ENCODE assay signal across 8 cellular contexts in the genomic region with DNA sequence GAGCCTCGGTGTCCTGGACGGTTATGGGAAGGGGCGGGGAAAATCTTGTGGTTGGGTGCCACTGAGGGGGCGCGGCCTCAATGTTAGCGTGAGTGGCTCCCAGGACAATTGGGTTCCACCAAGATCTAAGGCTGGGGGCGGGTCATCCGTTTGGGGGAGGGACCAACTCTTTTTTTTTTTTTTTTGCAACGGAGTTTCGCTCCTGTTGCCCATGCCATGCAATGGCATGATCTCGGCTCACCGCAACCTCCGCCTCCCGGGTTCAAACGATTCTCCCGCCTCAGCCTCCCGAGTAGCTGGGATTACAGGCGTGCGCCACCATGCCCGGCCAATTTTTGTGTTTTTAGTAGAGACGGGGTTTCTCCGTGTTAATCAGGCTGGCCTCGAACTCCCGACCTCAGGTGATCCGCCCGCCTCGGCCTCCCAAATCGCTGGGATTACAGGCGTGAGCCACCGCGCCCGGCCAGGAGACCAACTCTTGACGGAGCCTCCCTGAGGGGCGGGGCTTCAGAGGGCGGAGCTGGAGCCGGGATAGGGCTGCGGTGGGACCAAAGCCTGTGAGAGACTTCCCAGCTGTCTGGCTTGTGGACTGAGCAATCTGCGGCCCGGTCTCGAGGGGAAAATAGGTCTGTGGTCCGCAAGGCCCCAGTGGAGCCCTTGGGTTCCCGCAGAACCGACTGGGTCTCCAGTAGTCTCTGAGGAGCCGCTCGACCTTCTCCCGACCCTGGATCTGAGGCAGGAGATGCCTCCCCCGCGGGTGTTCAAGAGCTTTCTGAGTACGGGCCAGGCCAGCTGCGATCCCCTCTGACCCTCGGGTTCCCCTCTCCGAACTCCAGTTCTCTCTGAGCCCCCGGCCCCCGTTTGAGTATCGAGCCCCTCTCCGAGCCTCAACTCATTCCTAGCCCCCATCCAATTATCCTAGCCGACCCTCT. TPM values are rescaled to one million over a fixed set of nuclear protein-coding genes. Genes with fewer than 3 reads are reported as not detected.
DNase-seq lines count a peak whose midpoint lies in the region; ATAC-seq, FAIRE-seq and TF ChIP-seq lines count a peak whose summit lies in the region.

No MANE protein-coding gene starts in this region.

- intact Hi-C loops in OCI-LY7 (cut with micrococcal nuclease; ENCODE audit: unreplicated experiment), result loop anchor here (1.0 to 10.0 kb wide), 5 partner anchors 48 to 1932 kb away; a partner anchor contains a TSS

- H3K9me3 Mint-ChIP-seq in neural progenitor cell, result no peaks in the 10 kb centered on the region

- H3K36me3 ChIP-seq in OCI-LY7 (ENCODE audit: insufficient read depth, low read length) (peaks cover 18% of the 10 kb centered on the region; the same call in 1 of the 2 replicates), gastroesophageal sphincter (peaks cover 0 to 10% of the 10 kb centered on the region in 2 donors), neural progenitor cell (no peaks in the 10 kb centered on the region), urinary bladder (ENCODE audit: insufficient read depth) (no peaks in the 10 kb centered on the region)

- H3K4me3 ChIP-seq in OCI-LY7 (ENCODE audit: low read depth, low read length, poor library complexity, severe bottlenecking) (peak overlapping the region; percentile 73), gastroesophageal sphincter (peak overlapping the region; percentile 34 to 70), neural progenitor cell (peak overlapping the region; percentile 46), urinary bladder (ENCODE audit: low read depth, low read length) (peak overlapping the region; percentile 21)

- peaks cover 63% of the 10 kb centered on the region for H3K4me1 ChIP-seq in OCI-LY7 (ENCODE audit: insufficient read depth, low read length, poor library complexity, severe bottlenecking)
- peaks cover 0 to 45% (median 22%) of the 10 kb centered on the region in 3 donors for H3K4me1 ChIP-seq in gastroesophageal sphincter
- H3K4me1 ChIP-seq in neural progenitor cell, result peaks cover 14% of the 10 kb centered on the region
- H3K4me1 ChIP-seq in urinary bladder (ENCODE audit: insufficient read depth), result no peaks in the 10 kb centered on the region

- H3K27me3 Mint-ChIP-seq in neural progenitor cell (ENCODE audit: insufficient read depth, low read depth), result peaks cover 11% of the 10 kb centered on the region

- H3K4me1 Mint-ChIP-seq in neural progenitor cell, result peaks cover 22% of the 10 kb centered on the region

- peaks cover 15% of the 10 kb centered on the region; the same call in 1 of the 2 replicates for H3K79me2 ChIP-seq in OCI-LY7 (ENCODE audit: insufficient read depth, low read depth, low read length)
- no peaks in the 10 kb centered on the region for H3K79me2 ChIP-seq in neural progenitor cell (ENCODE audit: low read depth)

- peak overlapping the region; percentile 87 for H3K4me2 ChIP-seq in OCI-LY7 (ENCODE audit: low read length)
- peak overlapping the region; percentile 94 for H3K4me2 ChIP-seq in neural progenitor cell

- no peak for TF ChIP-seq CTCF in OCI-LY7 (conservative IDR thresholded peaks at IDR 0.05; ENCODE audit: low read length)
- TF ChIP-seq CTCF in gastroesophageal sphincter (IDR thresholded peaks at IDR 0.05), result peak in 1 of 4 experiments; percentile 7
- TF ChIP-seq CTCF in neural progenitor cell (IDR thresholded peaks at IDR 0.05), result no peak

- no peak overlapping the region for H3K9ac ChIP-seq in neural progenitor cell

- H4K20me1 ChIP-seq in OCI-LY7 (ENCODE audit: insufficient read depth, low read length), result no peaks in the 10 kb centered on the region
- peaks cover 3% of the 10 kb centered on the region for H4K20me1 ChIP-seq in neural progenitor cell (ENCODE audit: low read depth)

- H3F3A ChIP-seq in neural progenitor cell (ENCODE audit: low read depth), result peaks cover 58% of the 10 kb centered on the region

- H3K27ac ChIP-seq in OCI-LY7 (ENCODE audit: low read depth, low read length, poor library complexity, severe bottlenecking), result peak overlapping the region; percentile 90
- peak overlapping the region in 3 of 4 donors; percentile 90 to 97 (median 94) for H3K27ac ChIP-seq in gastroesophageal sphincter
- no peak overlapping the region for H3K27ac ChIP-seq in neural progenitor cell
- H3K27ac ChIP-seq in urinary bladder (ENCODE audit: low read depth), result peak overlapping the region; percentile 65

- H3K27ac Mint-ChIP-seq in neural progenitor cell, result no peak overlapping the region

- no peaks in the 10 kb centered on the region for H3K27me3 ChIP-seq in gastroesophageal sphincter
- peaks cover 15% of the 10 kb centered on the region for H3K27me3 ChIP-seq in neural progenitor cell

- CTCF ChIA-PET in OCI-LY7 (lab: Charles Lee; ENCODE audit: unreplicated experiment), result interaction anchor here (1.1 kb wide), 1 partner anchor 55 kb away, joined by 4 read pairs; no protein-coding TSS in a partner anchor

- H3K9me3 ChIP-seq in OCI-LY7 (ENCODE audit: low read length) (peaks cover 8% of the 10 kb centered on the region; the same call in 1 of the 2 replicates), gastroesophageal sphincter (no peaks in the 10 kb centered on the region), neural progenitor cell (ENCODE audit: low read depth) (no peaks in the 10 kb centered on the region)

- peak; percentile 29 to 30 for TF ChIP-seq POLR2A in gastroesophageal sphincter (IDR thresholded peaks at IDR 0.05)

- H3K4me3 Mint-ChIP-seq in neural progenitor cell, result peak overlapping the region; percentile 91

- TF ChIP-seq EP300 in gastroesophageal sphincter (IDR thresholded peaks at IDR 0.05), result no peak

- peaks cover 9% of the 10 kb centered on the region for H3K36me3 Mint-ChIP-seq in neural progenitor cell

- H2AFZ ChIP-seq in OCI-LY7 (ENCODE audit: low read length), result 0 out of 2 replicates have a peak overlapping the region, but pooled peaks have one; percentile 35
- H2AFZ ChIP-seq in neural progenitor cell (replicated peaks), result no peak overlapping the region

- peak; percentile 92 for FAIRE-seq in G401.6 (lab: Jason Lieb, UNC)

- WGBS in gastroesophageal sphincter (ENCODE audit: low coverage in 1 of 2), 2 donors, result 0 to 10% methylated on average over 3 to 21 of the region's 57 CpGs
- WGBS in urinary bladder, result 5% methylated on average over 57 of the region's 57 CpGs

- TSS peak; percentile 60 for BruUV-seq in OCI-LY7 (replicated peaks; lab: Mats Ljungman, UMichigan)

- ATAC-seq in gastroesophageal sphincter, result peak; percentile 52

- DNase-seq in HK-2 (ENCODE audit: unreplicated experiment) (peak; percentile 97), OCI-LY7 (ENCODE audit: low spot score) (peak; percentile 100), neural progenitor cell (ENCODE audit: low spot score) (peak; percentile 100), NCI-H510A treated with DMSO at 0.1 percent for 48 hours (lab: John Stamatoyannopoulos, UW) (no peak)
- peak; percentile 53 for DNase-seq in activated naive CD4-positive, alpha-beta T cell treated with Interleukin-2 at 50 U/mL for 16 hours

- H3K9me2 ChIP-seq in OCI-LY7 (ENCODE audit: insufficient read depth, low read length), result no peaks in the 10 kb centered on the region

- POLR2A ChIA-PET in OCI-LY7 (lab: Charles Lee), result interaction anchor here (0.6 to 2.8 kb wide), 4 partner anchors 12 to 337 kb away, joined by 4 to 18 read pairs (median 5); a partner anchor contains a TSS

RNA-seq across cellular contexts. Expression of a gene that starts 1.1 kb away (rescaled TPM):
- total RNA-seq in OCI-LY7 (2014; rRNA removed; shearing (Covaris generic)), result 12.1 and 24.7 TPM in 2 replicates
- total RNA-seq in OCI-LY7 (2022) (58.2 and 64.2 TPM in 2 replicates), gastroesophageal sphincter (1 to 10 TPM in 3 of 4 donors, under 1 TPM in 1; 0.85 to 3.5 (median 2.9) TPM), neural progenitor cell (ENCODE audit: low replicate concordance) (3.3 and 6.9 TPM in 2 replicates), urinary bladder (1.6 TPM)
- polyA plus RNA-seq in urinary bladder, result 4.9 TPM

RNA-seq across cellular contexts. Expression of a gene that starts 48.0 kb away (rescaled TPM):
- 83.3 and 83.7 TPM in 2 replicates for total RNA-seq in OCI-LY7 (2014; rRNA removed; shearing (Covaris generic))
- total RNA-seq in OCI-LY7 (2022) (193 and 202 TPM in 2 replicates), gastroesophageal sphincter (100 to 1,000 TPM in 2 of 4 donors, 10 to 100 TPM in 2; 43.8 to 131 (median 95.2) TPM), neural progenitor cell (ENCODE audit: low replicate concordance) (140 and 189 TPM in 2 replicates), urinary bladder (87.9 TPM)
- polyA plus RNA-seq in urinary bladder, result 161 TPM

RNA-seq across cellular contexts. Expression of a gene that starts 48.0 kb away (rescaled TPM):
- 63.8 and 66.3 TPM in 2 replicates for total RNA-seq in OCI-LY7 (2014; rRNA removed; shearing (Covaris generic))
- total RNA-seq in OCI-LY7 (2022), result 152 and 160 TPM in 2 replicates
- total RNA-seq in gastroesophageal sphincter, result 10 to 100 TPM; 18.9 to 36.3 (median 29.5) TPM
- 82.8 and 112 TPM in 2 replicates for total RNA-seq in neural progenitor cell (ENCODE audit: low replicate concordance)
- 64.8 TPM for total RNA-seq in urinary bladder
- polyA plus RNA-seq in urinary bladder, result 25.5 TPM

Comparison
In these comparisons a context has a peak if more than half of its experiments do, and no peak if none do; other contexts are left out.
1. H3K4me3 ChIP-seq: peak in every context shown above with its lines; median percentile 73 in OCI-LY7; 52 in gastroesophageal sphincter; 46 in neural progenitor cell; 21 in urinary bladder.